In the genomic region with DNA sequence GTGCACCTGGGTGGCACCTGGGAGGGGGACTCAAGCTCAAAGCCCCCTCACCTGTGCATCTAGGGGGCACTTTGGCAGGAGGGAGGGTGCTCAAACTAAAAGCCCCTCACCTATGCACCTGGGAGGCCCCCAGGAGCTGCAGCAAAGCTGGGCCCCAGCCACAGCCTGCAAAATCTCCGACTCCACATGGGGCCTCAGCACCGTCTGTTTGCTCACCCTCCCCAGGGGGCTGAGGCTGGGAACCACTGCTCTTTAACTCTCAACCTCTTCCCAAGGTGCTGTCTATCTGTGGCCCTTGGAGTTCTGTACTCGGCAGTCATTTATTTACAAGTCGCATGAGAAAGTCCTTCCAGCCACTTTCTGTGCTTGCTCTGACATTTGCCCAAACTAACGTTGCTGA, we compare ENCODE assay signal across 16 cellular contexts.
DNase-seq lines count a peak whose midpoint lies in the region; ATAC-seq and TF ChIP-seq lines count a peak whose summit lies in the region.
"Had no signal": no experiment of that assay in that cellular context is flagged by ENCODE, and none has a peak within 500 bp of the region (broad histone marks: within the 10 kb centered on the region; RNA-seq: fewer than 3 reads in every experiment).

No MANE protein-coding gene starts in this region.

- no peak for TF ChIP-seq CTCF in WTC11 (IDR thresholded peaks at IDR 0.05)

- H3K4me1 ChIP-seq in neuronal stem cell (ENCODE audit: control insufficient read depth in 2 of 2, insufficient read depth in 1 of 2, low read depth in 1 of 2, low read length in 2 of 2) = peaks cover 13 to 15% of the 10 kb centered on the region in 2 donors

- no peak overlapping the region for H3K14ac ChIP-seq in neuronal stem cell (ENCODE audit: low read length)

- no peak overlapping the region for H3K4ac ChIP-seq in neuronal stem cell (ENCODE audit: low read length)

- H3K9ac ChIP-seq in neuronal stem cell (ENCODE audit: low read depth, low read length, poor library complexity) = no peak overlapping the region
- H3K9ac ChIP-seq: KMS-11 had no signal

- no peak overlapping the region for H2AFZ ChIP-seq in neuronal stem cell (ENCODE audit: low read length)

- H3K4me2 ChIP-seq in neuronal stem cell (ENCODE audit: insufficient read depth, low read length, poor library complexity, severe bottlenecking) = no peak overlapping the region
- H3K4me2 ChIP-seq: KMS-11 had no signal

- in situ Hi-C loops in G401 (cut with HindIII; ENCODE audit: low sequenced_read_pairs) = loop anchor here (25.0 kb wide), 1 partner anchor 667 kb away; no protein-coding TSS in a partner anchor

- CTCF ChIA-PET in WTC11 (lab: Charles Lee) = no interaction called here

- H3K4me3 ChIP-seq in neuronal stem cell (ENCODE audit: low read length in 2 of 2) = no peak overlapping the region

- H3K36me3 ChIP-seq in neuronal stem cell (replicated peaks in 1 of 2; ENCODE audit: control insufficient read depth in 2 of 2, insufficient read depth in 2 of 2, low read length in 2 of 2) = no peaks in the 10 kb centered on the region

- no peak overlapping the region for H3K23ac ChIP-seq in neuronal stem cell (ENCODE audit: low read depth, low read length, poor library complexity)

- no peak overlapping the region for H2BK12ac ChIP-seq in neuronal stem cell (ENCODE audit: low read length)

- H4K91ac ChIP-seq in neuronal stem cell (ENCODE audit: low read depth, low read length, poor library complexity) = no peak overlapping the region

- no peak overlapping the region for H4K8ac ChIP-seq in neuronal stem cell (ENCODE audit: low read depth, low read length)

- no peak overlapping the region for H2BK15ac ChIP-seq in neuronal stem cell (ENCODE audit: low read length)

- ATAC-seq in WTC11 = no peak
- ATAC-seq in activated T-cell treated with anti-CD3 and anti-CD28 coated beads, Interleukin-2, amount 50 U/mL, for 4 hours = no peak
- ATAC-seq: Right ventricle myocardium inferior had no signal

- H3K9me3 Mint-ChIP-seq in WTC11 = peaks cover 33% of the 10 kb centered on the region
- no peaks in the 10 kb centered on the region for H3K9me3 Mint-ChIP-seq in activated T-cell treated with anti-CD3 and anti-CD28 coated beads, Interleukin-2, amount 50 U/mL, for 4 hours
- H3K9me3 Mint-ChIP-seq: CD4-positive, CD25-positive, alpha-beta regulatory T cell had no signal

- H3K27ac Mint-ChIP-seq in WTC11 = peak overlapping the region; percentile 65
- H3K27ac Mint-ChIP-seq: CD4-positive, CD25-positive, alpha-beta regulatory T cell had no signal

- WGBS in neuronal stem cell (ENCODE audit: extremely low coverage in 2 of 2, insufficient read length in 2 of 2, insufficient replicate concordance in 1 of 2), 2 donors = no CpG with 5 or more reads among the region's 5 CpGs

- DNase-seq in NCI-H1417 (lab: John Stamatoyannopoulos, UW) (peak; percentile 65 to 84 (median 71)), NCI-H1417 treated with DMSO at 0.1 percent for 48 hours (lab: John Stamatoyannopoulos, UW) (no peak), COR-L47 (lab: John Stamatoyannopoulos, UW) (peak; percentile 27), WTC11 (ENCODE audit: low spot score) (no peak), neuronal stem cell (ENCODE audit: low spot score) (no peak), KG1 (lab: John Stamatoyannopoulos, UW) (no peak), G401 (ENCODE audit: low spot score) (no peak)
- no peak for DNase-seq in activated T-cell treated with anti-CD3 and anti-CD28 coated beads, Interleukin-2, amount 50 U/mL, for 4 hours
- DNase-seq: 8988T; CD4-positive, CD25-positive, alpha-beta regulatory T cell; MV-4-11; NCI-H2081; NCI-H226; NK-92 treated with Interleukin-12 subunit alpha and Interleukin-12 subunit beta, amount 100 ng/mL, for 24 hours had no signal

- no peaks in the 10 kb centered on the region for H3K9me3 ChIP-seq in neuronal stem cell (replicated peaks in 1 of 2; ENCODE audit: control insufficient read depth in 2 of 2, insufficient read depth in 1 of 2, low read depth in 1 of 2, low read length in 2 of 2)

- no peaks in the 10 kb centered on the region for H3K79me1 ChIP-seq in neuronal stem cell (ENCODE audit: low read depth, low read length)

- H2BK5ac ChIP-seq in neuronal stem cell (ENCODE audit: low read length) = no peak overlapping the region

- POLR2A ChIA-PET in WTC11 (lab: Charles Lee) = no interaction called here

- peaks cover 3% of the 10 kb centered on the region; the same call in 1 of the 2 replicates for H3K27me3 Mint-ChIP-seq in WTC11 (ENCODE audit: low read depth)
- H3K27me3 Mint-ChIP-seq in activated T-cell treated with anti-CD3 and anti-CD28 coated beads, Interleukin-2, amount 50 U/mL, for 4 hours (ENCODE audit: low read depth) = no peaks in the 10 kb centered on the region

- peaks cover 39% of the 10 kb centered on the region for H3K4me1 Mint-ChIP-seq in WTC11
- H3K4me1 Mint-ChIP-seq in activated T-cell treated with anti-CD3 and anti-CD28 coated beads, Interleukin-2, amount 50 U/mL, for 4 hours (ENCODE audit: low read depth) = no peaks in the 10 kb centered on the region
- H3K4me1 Mint-ChIP-seq: CD4-positive, CD25-positive, alpha-beta regulatory T cell had no signal

- no peak overlapping the region for H2BK120ac ChIP-seq in neuronal stem cell (ENCODE audit: low read depth, low read length)

- H3K18ac ChIP-seq in neuronal stem cell (ENCODE audit: low read length) = no peak overlapping the region

- peak overlapping the region; percentile 53 for H2AK5ac ChIP-seq in neuronal stem cell (ENCODE audit: low read depth, low read length)

- peaks cover 25% of the 10 kb centered on the region for H3K36me3 Mint-ChIP-seq in WTC11
- H3K36me3 Mint-ChIP-seq in activated T-cell treated with anti-CD3 and anti-CD28 coated beads, Interleukin-2, amount 50 U/mL, for 4 hours (ENCODE audit: insufficient read depth) = no peaks in the 10 kb centered on the region
- H3K36me3 Mint-ChIP-seq: CD4-positive, CD25-positive, alpha-beta regulatory T cell had no signal

- peaks cover 0 to 2% (median 0%) of the 10 kb centered on the region in 3 experiments for H3K27me3 ChIP-seq in neuronal stem cell (ENCODE audit: control insufficient read depth in 3 of 3, insufficient read depth in 3 of 3, low read depth in 1 of 3, low read length in 3 of 3)

- H3K27ac ChIP-seq in neuronal stem cell (replicated peaks; ENCODE audit: low read length) = no peak overlapping the region
- H3K27ac ChIP-seq: KMS-11 had no signal

- H3K4me3 Mint-ChIP-seq in WTC11 = no peak overlapping the region; the same call in 1 of the 2 replicates
- no peak overlapping the region for H3K4me3 Mint-ChIP-seq in activated T-cell treated with anti-CD3 and anti-CD28 coated beads, Interleukin-2, amount 50 U/mL, for 4 hours
- H3K4me3 Mint-ChIP-seq: CD4-positive, CD25-positive, alpha-beta regulatory T cell had no signal

TF ChIP-seq in WTC11, 78 proteins besides CTCF, POLR2A, EP300 and RAD21:
- TF ChIP-seq, protein P1, sequence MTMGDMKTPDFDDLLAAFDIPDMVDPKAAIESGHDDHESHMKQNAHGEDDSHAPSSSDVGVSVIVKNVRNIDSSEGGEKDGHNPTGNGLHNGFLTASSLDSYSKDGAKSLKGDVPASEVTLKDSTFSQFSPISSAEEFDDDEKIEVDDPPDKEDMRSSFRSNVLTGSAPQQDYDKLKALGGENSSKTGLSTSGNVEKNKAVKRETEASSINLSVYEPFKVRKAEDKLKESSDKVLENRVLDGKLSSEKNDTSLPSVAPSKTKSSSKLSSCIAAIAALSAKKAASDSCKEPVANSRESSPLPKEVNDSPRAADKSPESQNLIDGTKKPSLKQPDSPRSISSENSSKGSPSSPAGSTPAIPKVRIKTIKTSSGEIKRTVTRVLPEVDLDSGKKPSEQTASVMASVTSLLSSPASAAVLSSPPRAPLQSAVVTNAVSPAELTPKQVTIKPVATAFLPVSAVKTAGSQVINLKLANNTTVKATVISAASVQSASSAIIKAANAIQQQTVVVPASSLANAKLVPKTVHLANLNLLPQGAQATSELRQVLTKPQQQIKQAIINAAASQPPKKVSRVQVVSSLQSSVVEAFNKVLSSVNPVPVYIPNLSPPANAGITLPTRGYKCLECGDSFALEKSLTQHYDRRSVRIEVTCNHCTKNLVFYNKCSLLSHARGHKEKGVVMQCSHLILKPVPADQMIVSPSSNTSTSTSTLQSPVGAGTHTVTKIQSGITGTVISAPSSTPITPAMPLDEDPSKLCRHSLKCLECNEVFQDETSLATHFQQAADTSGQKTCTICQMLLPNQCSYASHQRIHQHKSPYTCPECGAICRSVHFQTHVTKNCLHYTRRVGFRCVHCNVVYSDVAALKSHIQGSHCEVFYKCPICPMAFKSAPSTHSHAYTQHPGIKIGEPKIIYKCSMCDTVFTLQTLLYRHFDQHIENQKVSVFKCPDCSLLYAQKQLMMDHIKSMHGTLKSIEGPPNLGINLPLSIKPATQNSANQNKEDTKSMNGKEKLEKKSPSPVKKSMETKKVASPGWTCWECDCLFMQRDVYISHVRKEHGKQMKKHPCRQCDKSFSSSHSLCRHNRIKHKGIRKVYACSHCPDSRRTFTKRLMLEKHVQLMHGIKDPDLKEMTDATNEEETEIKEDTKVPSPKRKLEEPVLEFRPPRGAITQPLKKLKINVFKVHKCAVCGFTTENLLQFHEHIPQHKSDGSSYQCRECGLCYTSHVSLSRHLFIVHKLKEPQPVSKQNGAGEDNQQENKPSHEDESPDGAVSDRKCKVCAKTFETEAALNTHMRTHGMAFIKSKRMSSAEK (CRISPR knock-in tag; IDR thresholded peaks at IDR 0.05; ENCODE audit: borderline replicate concordance) = no peak
- peak; percentile 97 for TF ChIP-seq ZNF423 (CRISPR knock-in tag; IDR thresholded peaks at IDR 0.05)
TF ChIP-seq in WTC11: peak in this region for 1.

Comparison
In these comparisons a context has a peak if more than half of its experiments do, and no peak if none do; other contexts are left out.
1. DNase-seq: peak in NCI-H1417 (3 of 3) and COR-L47 (single experiment); none in NCI-H1417 treated with DMSO at 0.1 percent for 48 hours (single experiment), WTC11 (single experiment), neuronal stem cell (single experiment), KG1 (single experiment), G401 (single experiment) and activated T-cell treated with anti-CD3 and anti-CD28 coated beads, Interleukin-2, amount 50 U/mL, for 4 hours (single experiment).